ENCODE assay signal across 11 cellular contexts in genomic region chr1:223725578-223725977, GRCh38. TPM values are rescaled to one million over a fixed set of nuclear protein-coding genes. Genes with fewer than 3 reads are reported as not detected.
DNase-seq lines count a peak whose midpoint lies in the region; ATAC-seq, FAIRE-seq and TF ChIP-seq lines count a peak whose summit lies in the region.
"Had no signal": no experiment of that assay in that cellular context is flagged by ENCODE, and none has a peak within 500 bp of the region (broad histone marks: within the 10 kb centered on the region; RNA-seq: fewer than 3 reads in every experiment).

No MANE protein-coding gene starts in this region.

- no peak for TF ChIP-seq CTCF in CD8-positive, alpha-beta T cell (IDR thresholded peaks at IDR 0.05)
- TF ChIP-seq CTCF in endothelial cell of umbilical vein (IDR thresholded peaks at IDR 0.05; ENCODE audit: extremely low read depth in 1 of 2, insufficient read depth in 1 of 2, low read depth in 1 of 2, low read length in 2 of 2) (no peak), psoas muscle (IDR thresholded peaks at IDR 0.05) (no peak), GM13977 (IDR thresholded peaks at IDR 0.05; ENCODE audit: extremely low read depth, insufficient read depth, missing control alignments) (no peak)

- 67 to 74% (median 69%) methylated on average over 8 of the region's 8 CpGs for WGBS in psoas muscle, 3 donors

- H3K9me1 ChIP-seq in endothelial cell of umbilical vein (replicated peaks; ENCODE audit: control insufficient read depth, extremely low read depth, insufficient read depth, low read length): no peaks in the 10 kb centered on the region

- peaks cover 70% of the 10 kb centered on the region for H3K36me3 Mint-ChIP-seq in CD8-positive, alpha-beta T cell

- H3K4me3 ChIP-seq in CD8-positive, alpha-beta T cell (ENCODE audit: low read depth, low read length): no peak overlapping the region
- H3K4me3 ChIP-seq in SJSA1: no peak overlapping the region
- H3K4me3 ChIP-seq in endothelial cell of umbilical vein (replicated peaks in 1 of 3; ENCODE audit: insufficient read depth in 1 of 3, low read depth in 1 of 3, low read length in 3 of 3): no peak overlapping the region
- H3K4me3 ChIP-seq in psoas muscle: no peak overlapping the region

- H3K36me3 ChIP-seq in CD8-positive, alpha-beta T cell (ENCODE audit: insufficient read depth, low read length): peaks cover 4% of the 10 kb centered on the region
- H3K36me3 ChIP-seq in SJSA1: peaks cover 71% of the 10 kb centered on the region
- peaks cover 18 to 21% of the 10 kb centered on the region in 2 experiments for H3K36me3 ChIP-seq in endothelial cell of umbilical vein (ENCODE audit: control insufficient read depth in 2 of 2, extremely low read depth in 1 of 2, insufficient read depth in 2 of 2, low read length in 2 of 2)
- peaks cover 0 to 50% of the 10 kb centered on the region in 2 donors for H3K36me3 ChIP-seq in psoas muscle (ENCODE audit: insufficient read depth in 1 of 2, low read depth in 1 of 2)

- no peak overlapping the region for H3K9ac ChIP-seq in endothelial cell of umbilical vein (replicated peaks; ENCODE audit: extremely low read depth, insufficient read depth, low read length)

- H3K4me2 ChIP-seq in endothelial cell of umbilical vein (ENCODE audit: insufficient read depth, low read length): no peak overlapping the region

- peaks cover 58% of the 10 kb centered on the region for H3K4me1 Mint-ChIP-seq in CD8-positive, alpha-beta T cell (ENCODE audit: low read depth)

- no peak overlapping the region for H3K27ac ChIP-seq in CD8-positive, alpha-beta T cell (ENCODE audit: low read depth, low read length)
- H3K27ac ChIP-seq in SJSA1: peak overlapping the region; percentile 61; the same call in 1 of the 2 replicates
- H3K27ac ChIP-seq in endothelial cell of umbilical vein (ENCODE audit: insufficient read depth, low read depth, low read length): peak overlapping the region; percentile 80
- peak overlapping the region; percentile 64 for H3K27ac ChIP-seq in psoas muscle

- H3K27me3 Mint-ChIP-seq in CD8-positive, alpha-beta T cell (ENCODE audit: low read depth): no peaks in the 10 kb centered on the region
- H3K27me3 Mint-ChIP-seq: naive B cell had no signal

- peak overlapping the region; percentile 88 for H3K27ac Mint-ChIP-seq in CD8-positive, alpha-beta T cell

- no peaks in the 10 kb centered on the region for H3K9me3 ChIP-seq in CD8-positive, alpha-beta T cell (ENCODE audit: low read length)
- H3K9me3 ChIP-seq in SJSA1 (replicated peaks) (no peaks in the 10 kb centered on the region), endothelial cell of umbilical vein (replicated peaks; ENCODE audit: control insufficient read depth, insufficient read depth, low read length) (no peaks in the 10 kb centered on the region), psoas muscle (no peaks in the 10 kb centered on the region)

- dilution Hi-C loops in endothelial cell of umbilical vein (cut with MboI; ENCODE audit: extremely low pct_ligation_motif_present, low sequenced_read_pairs): no loop called here

- CTCF ChIA-PET in CD8-positive, alpha-beta T cell (lab: Charles Lee): interaction anchor here (2.5 to 12.3 kb wide), 2 partner anchors 10 to 24 kb away, joined by 6 to 89 read pairs; no protein-coding TSS in a partner anchor
- CTCF ChIA-PET in endothelial cell of umbilical vein (lab: Charles Lee): interaction anchor here (1.7 to 1.9 kb wide), 2 partner anchors 10 to 27 kb away, joined by 5 to 6 read pairs; no protein-coding TSS in a partner anchor

- BruUV-seq in endothelial cell of umbilical vein (replicated peaks; lab: Mats Ljungman, UMichigan): no TSS peak

- DNase-seq in CD8-positive, alpha-beta T cell: no peak
- DNase-seq in SJSA1 (ENCODE audit: low read depth in 1 of 2, low spot score in 2 of 2) (no peak), endothelial cell of umbilical vein (ENCODE audit: low read depth, low spot score) (no peak), psoas muscle (no peak), cerebellar cortex (ENCODE audit: low spot score) (no peak), GM13977 (ENCODE audit: low spot score) (no peak), H54 (ENCODE audit: insufficient read length, low spot score) (no peak)
- DNase-seq: DMS79 treated with DMSO at 0.1 percent for 48 hours, naive B cell, NCI-H1417 had no signal

- no peaks in the 10 kb centered on the region for H3K27me3 ChIP-seq in CD8-positive, alpha-beta T cell (ENCODE audit: insufficient read depth, low read length)
- H3K27me3 ChIP-seq in SJSA1 (replicated peaks) (no peaks in the 10 kb centered on the region), endothelial cell of umbilical vein (ENCODE audit: control insufficient read depth in 2 of 2, insufficient read depth in 2 of 2, low read length in 2 of 2) (no peaks in the 10 kb centered on the region), psoas muscle (ENCODE audit: insufficient read depth in 3 of 3, low read length in 2 of 3) (no peaks in the 10 kb centered on the region)

- H3K79me2 ChIP-seq in endothelial cell of umbilical vein (ENCODE audit: control insufficient read depth, insufficient read depth, low read length): peaks cover 86% of the 10 kb centered on the region

- in situ Hi-C loops in GM13977 (cut with MboI; ENCODE audit: low pct_unique_long_range_greater_than_20kb, low sequenced_read_pairs, unreplicated experiment): no loop called here

- H2AFZ ChIP-seq in endothelial cell of umbilical vein (ENCODE audit: low read depth, low read length): no peak overlapping the region

- no peak for ATAC-seq in CD8-positive, alpha-beta T cell
- ATAC-seq in psoas muscle (no peak), GM19467 (IDR thresholded peaks at IDR 0.05; ENCODE audit: unreplicated experiment) (no peak)

- no peak for TF ChIP-seq POLR2A in endothelial cell of umbilical vein (IDR thresholded peaks at IDR 0.05; ENCODE audit: low read depth, low read length)
- no peak for TF ChIP-seq POLR2A in H54 (IDR thresholded peaks at IDR 0.05; ENCODE audit: low read depth, low read length)

- H3K9me3 Mint-ChIP-seq in CD8-positive, alpha-beta T cell: no peaks in the 10 kb centered on the region
- H3K9me3 Mint-ChIP-seq: naive B cell had no signal

- intact Hi-C loops in CD8-positive, alpha-beta T cell (cut with DNase I, micrococcal nuclease): loop anchor here in 1 of 2 experiments (1.0 to 5.0 kb wide), 2 partner anchors 12 to 902 kb away; no protein-coding TSS in a partner anchor
- intact Hi-C loops in endothelial cell of umbilical vein (cut with micrococcal nuclease): no loop called here
- intact Hi-C loops in psoas muscle (cut with DNase I): no loop called here

- POLR2A ChIA-PET in CD8-positive, alpha-beta T cell (lab: Charles Lee): interaction anchor here (1.0 kb wide), 1 partner anchor 9 kb away, joined by 3 read pairs; no protein-coding TSS in a partner anchor
- POLR2A ChIA-PET in endothelial cell of umbilical vein (lab: Charles Lee): interaction anchor here (1.5 kb wide), 1 partner anchor 21 kb away, joined by 3 read pairs; no protein-coding TSS in a partner anchor

- peak; percentile 31 for FAIRE-seq in endothelial cell of umbilical vein (lab: Jason Lieb, UNC)
- FAIRE-seq in H54 (lab: Jason Lieb, UNC): no peak

- peaks cover 36% of the 10 kb centered on the region for H3K4me1 ChIP-seq in CD8-positive, alpha-beta T cell (ENCODE audit: insufficient read depth, low read length)
- H3K4me1 ChIP-seq in SJSA1 (replicated peaks) (peaks cover 47% of the 10 kb centered on the region), endothelial cell of umbilical vein (ENCODE audit: control insufficient read depth, extremely low read depth, insufficient read depth, low read length) (peaks cover 38% of the 10 kb centered on the region), psoas muscle (peaks cover 30% of the 10 kb centered on the region)

- no peak overlapping the region for H3K4me3 Mint-ChIP-seq in CD8-positive, alpha-beta T cell

- H4K20me1 ChIP-seq in endothelial cell of umbilical vein (replicated peaks; ENCODE audit: control insufficient read depth, extremely low read depth, insufficient read depth, low read length): no peaks in the 10 kb centered on the region

TF ChIP-seq in endothelial cell of umbilical vein, 7 proteins besides CTCF, POLR2A, EP300 and RAD21:
- TF ChIP-seq FOS (IDR thresholded peaks at IDR 0.05; ENCODE audit: borderline replicate concordance, insufficient read depth, low read length): no peak
- no peak for TF ChIP-seq GATA2 (IDR thresholded peaks at IDR 0.05; ENCODE audit: insufficient read depth, insufficient read length, low read depth, low read length)
- no peak for TF ChIP-seq EZH2 (IDR thresholded peaks at IDR 0.05; ENCODE audit: borderline replicate concordance, low read depth, low read length, severe bottlenecking)
- no peak for TF ChIP-seq MYC (IDR thresholded peaks at IDR 0.05; ENCODE audit: low read depth, low read length)
- no peak for TF ChIP-seq MAX (IDR thresholded peaks at IDR 0.05; ENCODE audit: insufficient read depth, insufficient read length)
- TF ChIP-seq JUN (IDR thresholded peaks at IDR 0.05; ENCODE audit: borderline replicate concordance, insufficient read depth, insufficient read length, low read depth): no peak
- no peak for TF ChIP-seq POLR2AphosphoS5 (IDR thresholded peaks at IDR 0.05; ENCODE audit: insufficient read depth, low read depth, low read length)

RNA-seq across cellular contexts. Expression of gene CAPN2, which starts 13.2 kb away (rescaled TPM):
- 10 to 100 TPM; 83.0 to 84.7 TPM for total RNA-seq in CD8-positive, alpha-beta T cell
- 143 and 155 TPM in 2 replicates for total RNA-seq in SJSA1 (2014; rRNA removed; shearing (Covaris generic))
- total RNA-seq in endothelial cell of umbilical vein (316 and 420 TPM in 2 replicates), psoas muscle (100 to 1,000 TPM in 3 of 4 donors, 10 to 100 TPM in 1; 77.1 to 151 (median 105) TPM)
- polyA plus RNA-seq in endothelial cell of umbilical vein (82.0 and 110 TPM in 2 replicates), psoas muscle (100 to 1,000 TPM in 1 of 3 donors, 10 to 100 TPM in 2; 47.6 to 157 (median 73.2) TPM)
- polyA plus RNA-seq in endothelial cell of umbilical vein (2011; cell fraction: cytosol; rRNA removed): 160 and 168 TPM in 2 replicates
- 332 and 370 TPM in 2 replicates for polyA plus RNA-seq in endothelial cell of umbilical vein (2011; cell fraction: nucleus; rRNA removed)
- 262 and 405 TPM in 2 replicates for polyA plus RNA-seq in endothelial cell of umbilical vein (2012)
- polyA minus RNA-seq in endothelial cell of umbilical vein: 205 and 211 TPM in 2 replicates
- 44.4 TPM for polyA minus RNA-seq in endothelial cell of umbilical vein (2011; cell fraction: cytosol; rRNA and poly(A)+ RNA removed)
- polyA minus RNA-seq in endothelial cell of umbilical vein (2011; cell fraction: nucleus; rRNA and poly(A)+ RNA removed): 100 and 114 TPM in 2 replicates
